30 cellular contexts compared by ENCODE assay signal in the genomic region with DNA sequence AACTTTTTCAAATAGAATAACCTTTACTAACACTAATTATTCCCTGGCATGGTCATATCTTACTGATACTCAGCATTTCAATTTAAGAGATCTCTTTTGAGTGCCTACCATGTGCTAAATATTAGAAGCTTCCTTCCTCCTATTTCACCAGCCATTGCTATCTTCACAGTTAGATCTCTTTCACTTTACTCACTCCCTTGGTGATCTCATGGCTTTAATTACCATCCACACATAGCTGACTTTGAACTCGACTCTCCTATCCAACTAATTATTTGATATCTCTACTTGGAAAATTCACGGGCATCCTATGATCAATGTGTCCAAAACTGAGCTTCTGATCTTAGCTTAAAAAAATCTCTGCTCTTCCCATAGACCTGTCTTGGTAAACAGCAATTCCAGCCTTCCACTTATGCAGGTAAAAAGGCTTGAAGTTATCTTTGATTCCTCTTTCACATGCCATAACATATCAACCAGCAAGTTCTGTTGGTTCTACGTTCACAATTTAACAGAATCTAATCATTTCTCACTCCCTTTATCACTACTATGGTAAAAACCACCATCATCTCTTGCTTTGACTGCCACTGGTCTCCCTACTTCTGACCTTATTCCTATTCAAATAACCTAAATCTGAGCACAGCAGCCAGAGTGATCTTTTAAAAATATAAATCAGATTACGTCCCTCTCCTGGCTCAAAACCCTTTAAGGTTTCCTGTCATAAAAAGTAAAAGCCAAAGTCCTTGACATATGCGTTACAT. TPM values are rescaled to one million over a fixed set of nuclear protein-coding genes. Genes with fewer than 3 reads are reported as not detected.
A peak's percentile ranks its signal among the peaks of the same experiment; 100 is the strongest.
DNase-seq lines count a peak whose midpoint lies in the region; ATAC-seq, FAIRE-seq and TF ChIP-seq lines count a peak whose summit lies in the region.
"Had no signal": no experiment of that assay in that cellular context is flagged by ENCODE, and none has a peak within 500 bp of the region (broad histone marks: within the 10 kb centered on the region; RNA-seq: fewer than 3 reads in every experiment).

No MANE protein-coding gene starts in this region.

- POLR2A ChIA-PET in PC-9 (lab: Charles Lee; ENCODE audit: unreplicated experiment): interaction anchor here (0.5 kb wide), 1 partner anchor 22 kb away, joined by 3 read pairs; no protein-coding TSS in a partner anchor

- CTCF ChIA-PET in PC-9 (lab: Charles Lee): no interaction called here

- no peak overlapping the region for H3K4me3 Mint-ChIP-seq in activated naive CD4-positive, alpha-beta T cell treated with anti-CD3 and anti-CD28 coated beads, Interleukin-2, amount 50 U/mL, for 24 hours
- H3K4me3 Mint-ChIP-seq: CD14-positive monocyte, H9 had no signal

- no TSS peak for BruUV-seq in PC-9 (replicated peaks; lab: Mats Ljungman, UMichigan)

- TF ChIP-seq POLR2A in right lobe of liver (IDR thresholded peaks at IDR 0.05): no peak

- H3F3A ChIP-seq in PC-9 (ENCODE audit: insufficient read depth, low read depth): peaks cover 3% of the 10 kb centered on the region; the same call in 1 of the 2 replicates

- H3K36me3 ChIP-seq in PC-9 (ENCODE audit: low read depth) (peaks cover 21% of the 10 kb centered on the region; the same call in 1 of the 2 replicates), small intestine (ENCODE audit: control insufficient read depth in 2 of 2, insufficient read depth in 2 of 2, low read length in 2 of 2) (no peaks in the 10 kb centered on the region), right lobe of liver (no peaks in the 10 kb centered on the region)

- H3K36me3 Mint-ChIP-seq in activated naive CD4-positive, alpha-beta T cell treated with anti-CD3 and anti-CD28 coated beads, Interleukin-2, amount 50 U/mL, for 24 hours: peaks cover 39% of the 10 kb centered on the region

- ATAC-seq in right lobe of liver: no peak
- ATAC-seq: K562 had no signal

- H2AFZ ChIP-seq in PC-9: no peak overlapping the region
- H2AFZ ChIP-seq: GM23248 had no signal

- H4K20me1 ChIP-seq in PC-9 (ENCODE audit: insufficient read depth): no peaks in the 10 kb centered on the region

- peaks cover 29% of the 10 kb centered on the region for H3K4me1 Mint-ChIP-seq in activated naive CD4-positive, alpha-beta T cell treated with anti-CD3 and anti-CD28 coated beads, Interleukin-2, amount 50 U/mL, for 24 hours
- H3K4me1 Mint-ChIP-seq: H9 had no signal

- H3K27me3 ChIP-seq in PC-9 (ENCODE audit: insufficient read depth, low read depth) (no peaks in the 10 kb centered on the region), small intestine (ENCODE audit: control insufficient read depth in 2 of 2, insufficient read depth in 2 of 2, low read length in 2 of 2) (no peaks in the 10 kb centered on the region), right lobe of liver (no peaks in the 10 kb centered on the region)
- H3K27me3 ChIP-seq: BE2C, SJSA1 had no signal

- H3K4me1 ChIP-seq in PC-9 (replicated peaks; ENCODE audit: insufficient read depth) (peaks cover 10% of the 10 kb centered on the region), small intestine (ENCODE audit: control insufficient read depth in 2 of 2, insufficient read depth in 1 of 2, low read depth in 1 of 2, low read length in 1 of 2) (no peaks in the 10 kb centered on the region), right lobe of liver (peaks cover 0 to 4% (median 0%) of the 10 kb centered on the region in 4 donors)
- H3K4me1 ChIP-seq: BE2C, SJSA1 had no signal

- intact Hi-C loops in PC-9 (cut with micrococcal nuclease; ENCODE audit: unreplicated experiment): no loop called here
- intact Hi-C loops in right lobe of liver (cut with DNase I): no loop called here

- H3K9me3 ChIP-seq in PC-9 (ENCODE audit: insufficient read depth, low read depth): no peaks in the 10 kb centered on the region
- no peaks in the 10 kb centered on the region for H3K9me3 ChIP-seq in small intestine (ENCODE audit: control insufficient read depth, low read depth)
- H3K9me3 ChIP-seq in right lobe of liver: no peaks in the 10 kb centered on the region
- H3K9me3 ChIP-seq: BE2C, SJSA1 had no signal

- H3K9me3 Mint-ChIP-seq in activated naive CD4-positive, alpha-beta T cell treated with anti-CD3 and anti-CD28 coated beads, Interleukin-2, amount 50 U/mL, for 24 hours: no peaks in the 10 kb centered on the region
- H3K9me3 Mint-ChIP-seq: CD14-positive monocyte, H9 had no signal

- H3K27me3 Mint-ChIP-seq in activated naive CD4-positive, alpha-beta T cell treated with anti-CD3 and anti-CD28 coated beads, Interleukin-2, amount 50 U/mL, for 24 hours: no peaks in the 10 kb centered on the region

- no peak overlapping the region for H3K4me2 ChIP-seq in PC-9

- no peak for TF ChIP-seq CTCF in PC-9 (conservative IDR thresholded peaks at IDR 0.05)
- no peak for TF ChIP-seq CTCF in foreskin fibroblast (IDR thresholded peaks at IDR 0.05; ENCODE audit: low read depth, low read length)
- no peak for TF ChIP-seq CTCF in right lobe of liver (IDR thresholded peaks at IDR 0.05)

- no peak overlapping the region for H3K4me3 ChIP-seq in PC-9
- no peak overlapping the region for H3K4me3 ChIP-seq in foreskin fibroblast (ENCODE audit: low read depth in 1 of 2, low read length in 2 of 2)
- no peak overlapping the region for H3K4me3 ChIP-seq in small intestine (ENCODE audit: low read depth in 1 of 2, low read length in 2 of 2)
- no peak overlapping the region for H3K4me3 ChIP-seq in right lobe of liver
- H3K4me3 ChIP-seq: GM23248, K562, SJSA1 had no signal

- H3K27ac Mint-ChIP-seq in activated naive CD4-positive, alpha-beta T cell treated with anti-CD3 and anti-CD28 coated beads, Interleukin-2, amount 50 U/mL, for 24 hours: peak overlapping the region; percentile 33

- DNase-seq in activated naive CD4-positive, alpha-beta T cell treated with anti-CD3 and anti-CD28 coated beads, Interleukin-2, amount 50 U/mL, for 16 hours: no peak
- DNase-seq in PC-9 (no peak), foreskin fibroblast (peak; percentile 2 to 9), small intestine (peak; percentile 64), frontal cortex (ENCODE audit: low spot score in 2 of 2) (no peak), right lobe of liver (no peak)
- DNase-seq in activated effector memory CD4-positive, alpha-beta T cell treated with anti-CD3 and anti-CD28 coated beads, Interleukin-2, amount 50 U/mL, for 16 hours: no peak
- DNase-seq: 8988T, ACHN, BE2C, Calu3, DMS79 treated with DMSO at 0.1 percent for 48 hours, GF-D8, GM23248, H9, Kasumi-1, MV-4-11, NCI-H1105 treated with DMSO at 0.1 percent for 48 hours, NCI-H146, NCI-H1930, NCI-H2107, NCI-H524 treated with DMSO at 0.1 percent for 48 hours, NCI-H774, Right ventricle myocardium superior, RPMI8226 had no signal

- H3K9me2 ChIP-seq in PC-9 (ENCODE audit: insufficient read depth): no peaks in the 10 kb centered on the region

- FAIRE-seq in small intestine (lab: Jason Lieb, UNC): no peak
- no peak for FAIRE-seq in frontal cortex (lab: Jason Lieb, UNC)
- FAIRE-seq: HTR-8/SVneo, K562 had no signal

- peak overlapping the region; percentile 64; the same call in 1 of the 2 replicates for H3K27ac ChIP-seq in PC-9
- no peak overlapping the region for H3K27ac ChIP-seq in small intestine (ENCODE audit: low read depth in 1 of 2, low read length in 1 of 2)
- no peak overlapping the region for H3K27ac ChIP-seq in right lobe of liver
- H3K27ac ChIP-seq: GM23248, SJSA1 had no signal

- WGBS in small intestine, 3 donors: 58 to 74% (median 70%) methylated on average over 5 of the region's 5 CpGs
- 82% methylated on average over 5 of the region's 5 CpGs for WGBS in right lobe of liver (ENCODE audit: insufficient coverage, low coverage, low lambda C conversion rate, missing lambda C conversion rate)

- H3K79me2 ChIP-seq in PC-9 (ENCODE audit: low read depth): no peaks in the 10 kb centered on the region

RNA-seq across cellular contexts. Expression of a gene that starts 41.8 kb away (rescaled TPM):
- total RNA-seq in PC-9 (2021): 32.2 and 38.3 TPM in 2 replicates
- 1 to 10 TPM; 1.1 to 7.2 (median 1.4) TPM for polyA plus RNA-seq in small intestine
- 117 TPM for total RNA-seq in frontal cortex
- 10 to 100 TPM; 10.5 to 14.6 (median 12.3) TPM for total RNA-seq in right lobe of liver

RNA-seq across cellular contexts. Expression of a gene that starts 53.2 kb away (rescaled TPM):
- total RNA-seq in PC-9 (2021): 16.5 and 20.3 TPM in 2 replicates
- 10 to 100 TPM; 11.9 to 28.3 (median 23.2) TPM for polyA plus RNA-seq in small intestine
- 6.9 TPM for total RNA-seq in frontal cortex
- total RNA-seq in right lobe of liver: 10 to 100 TPM in 3 of 6 experiments, 1 to 10 TPM in 3; 6.6 to 16.3 (median 10.3) TPM

Comparison
In these comparisons a context has a peak if more than half of its experiments do, and no peak if none do; other contexts are left out.
1. DNase-seq: peak in foreskin fibroblast (2 of 2) and small intestine (single experiment); none in activated naive CD4-positive, alpha-beta T cell treated with anti-CD3 and anti-CD28 coated beads, Interleukin-2, amount 50 U/mL, for 16 hours (single experiment), PC-9 (0 of 2), frontal cortex (0 of 2), activated effector memory CD4-positive, alpha-beta T cell treated with anti-CD3 and anti-CD28 coated beads, Interleukin-2, amount 50 U/mL, for 16 hours (single experiment) and right lobe of liver (0 of 3).